In genomic region chr6:107727096-107727757, GRCh38 we compare ENCODE assay signal across 25 cellular contexts.
DNase-seq lines count a peak whose midpoint lies in the region; ATAC-seq and TF ChIP-seq lines count a peak whose summit lies in the region.
"Had no signal": no experiment of that assay in that cellular context is flagged by ENCODE, and none has a peak within 500 bp of the region (broad histone marks: within the 10 kb centered on the region; RNA-seq: fewer than 3 reads in every experiment).

No MANE protein-coding gene starts in this region.

- no peaks in the 10 kb centered on the region for H3K9me3 ChIP-seq in CD8-positive, alpha-beta T cell (ENCODE audit: low read length)
- H3K9me3 ChIP-seq: adrenal gland, colonic mucosa, ovary, SJSA1, testis had no signal

- H3K4me3 Mint-ChIP-seq in activated CD4-positive, alpha-beta T cell treated with anti-CD3 and anti-CD28 coated beads for 36 hours, result peak overlapping the region; percentile 50
- no peak overlapping the region for H3K4me3 Mint-ChIP-seq in activated CD4-positive, alpha-beta T cell treated with anti-CD3 and anti-CD28 coated beads, Interleukin-2, amount 10 ng/mL, durations not matched to agents 7 days and 5 days
- H3K4me3 Mint-ChIP-seq in CD8-positive, alpha-beta T cell, result peak overlapping the region; percentile 61
- peak overlapping the region; percentile 33 to 71 for H3K4me3 Mint-ChIP-seq in activated T-cell treated with anti-CD3 and anti-CD28 coated beads, Interleukin-2, amount 50 U/mL, for 72 hours
- H3K4me3 Mint-ChIP-seq in naive thymus-derived CD8-positive, alpha-beta T cell, result peak overlapping the region in 9 of 10 donors; percentile 15 to 87 (median 71)
- H3K4me3 Mint-ChIP-seq: T-helper 1 cell treated with Interleukin-12 subunit alpha and Interleukin-12 subunit beta and Interleukin-4 antibody, amounts not matched to agents 30 μg/mL and 1 μg/mL, for 36 hours had no signal

- peak overlapping the region; percentile 74 for H3K27ac Mint-ChIP-seq in activated CD4-positive, alpha-beta T cell treated with anti-CD3 and anti-CD28 coated beads for 36 hours
- H3K27ac Mint-ChIP-seq in activated CD4-positive, alpha-beta T cell treated with anti-CD3 and anti-CD28 coated beads, Interleukin-2, amount 10 ng/mL, durations not matched to agents 7 days and 5 days, result no peak overlapping the region
- H3K27ac Mint-ChIP-seq in CD8-positive, alpha-beta T cell, result peak overlapping the region; percentile 84
- H3K27ac Mint-ChIP-seq in activated T-cell treated with anti-CD3 and anti-CD28 coated beads, Interleukin-2, amount 50 U/mL, for 72 hours, result no peak overlapping the region
- H3K27ac Mint-ChIP-seq in naive thymus-derived CD8-positive, alpha-beta T cell, result peak overlapping the region; percentile 38 to 97 (median 80)
- H3K27ac Mint-ChIP-seq: T-helper 1 cell treated with Interleukin-12 subunit alpha and Interleukin-12 subunit beta and Interleukin-4 antibody, amounts not matched to agents 30 μg/mL and 1 μg/mL, for 36 hours had no signal

- no peaks in the 10 kb centered on the region for H3K27me3 ChIP-seq in CD8-positive, alpha-beta T cell (ENCODE audit: insufficient read depth, low read length)
- H3K27me3 ChIP-seq: adrenal gland, colonic mucosa, ovary, testis had no signal

- CTCF ChIA-PET in activated CD4-positive, alpha-beta T cell treated with anti-CD3 and anti-CD28 coated beads for 36 hours (lab: Charles Lee), result interaction anchor here (0.7 to 2.6 kb wide), 15 partner anchors 9 to 237 kb away, joined by 3 to 16 read pairs (median 5); partner anchors contain the start of gene SCML4
- CTCF ChIA-PET in activated CD4-positive, alpha-beta T cell treated with anti-CD3 and anti-CD28 coated beads, Interleukin-2, amount 10 ng/mL, durations not matched to agents 7 days and 5 days (lab: Charles Lee), result interaction anchor here (0.9 to 2.0 kb wide), 7 partner anchors 9 to 60 kb away, joined by 3 to 12 read pairs (median 4); no protein-coding TSS in a partner anchor
- CTCF ChIA-PET in CD8-positive, alpha-beta T cell (lab: Charles Lee), result interaction anchor here (1.1 to 16.5 kb wide), 5 partner anchors 25 to 141 kb away, joined by 3 to 246 read pairs (median 5); no protein-coding TSS in a partner anchor

- H3K36me3 ChIP-seq in CD8-positive, alpha-beta T cell (ENCODE audit: insufficient read depth, low read length), result no peaks in the 10 kb centered on the region
- H3K36me3 ChIP-seq: adrenal gland, brain microvascular endothelial cell, colonic mucosa, ovary, SJSA1, WERI-Rb-1 had no signal

- no peak for TF ChIP-seq CTCF in CD8-positive, alpha-beta T cell (IDR thresholded peaks at IDR 0.05)

- H3K36me3 Mint-ChIP-seq in activated CD4-positive, alpha-beta T cell treated with anti-CD3 and anti-CD28 coated beads for 36 hours (ENCODE audit: low read depth), result peaks cover 6% of the 10 kb centered on the region
- peaks cover 51% of the 10 kb centered on the region for H3K36me3 Mint-ChIP-seq in activated CD4-positive, alpha-beta T cell treated with anti-CD3 and anti-CD28 coated beads, Interleukin-2, amount 10 ng/mL, durations not matched to agents 7 days and 5 days (ENCODE audit: low read depth)
- H3K36me3 Mint-ChIP-seq in CD8-positive, alpha-beta T cell, result peaks cover 62% of the 10 kb centered on the region
- H3K36me3 Mint-ChIP-seq in activated T-cell treated with anti-CD3 and anti-CD28 coated beads, Interleukin-2, amount 50 U/mL, for 72 hours (ENCODE audit: insufficient read depth in 2 of 2), result peaks cover 0 to 4% of the 10 kb centered on the region in 2 donors
- peaks cover 4 to 48% (median 16%) of the 10 kb centered on the region in 3 donors for H3K36me3 Mint-ChIP-seq in naive thymus-derived CD8-positive, alpha-beta T cell
- H3K36me3 Mint-ChIP-seq: stimulated activated memory B cell treated with anti-CD40 and anti-IgM and Interleukin-4, amounts not matched to agents 10 μg/mL and 1 μg/mL and 100 μg/mL, for 72 hours had no signal

- peaks cover 78% of the 10 kb centered on the region for H3K4me1 Mint-ChIP-seq in activated CD4-positive, alpha-beta T cell treated with anti-CD3 and anti-CD28 coated beads for 36 hours
- H3K4me1 Mint-ChIP-seq in activated CD4-positive, alpha-beta T cell treated with anti-CD3 and anti-CD28 coated beads, Interleukin-2, amount 10 ng/mL, durations not matched to agents 7 days and 5 days, result peaks cover 86% of the 10 kb centered on the region
- peaks cover 89% of the 10 kb centered on the region for H3K4me1 Mint-ChIP-seq in CD8-positive, alpha-beta T cell (ENCODE audit: low read depth)
- peaks cover 92% of the 10 kb centered on the region for H3K4me1 Mint-ChIP-seq in activated T-cell treated with anti-CD3 and anti-CD28 coated beads, Interleukin-2, amount 50 U/mL, for 72 hours (ENCODE audit: low read depth)
- H3K4me1 Mint-ChIP-seq in naive thymus-derived CD8-positive, alpha-beta T cell, result peaks cover 39 to 92% (median 84%) of the 10 kb centered on the region in 4 donors

- H3K9me3 Mint-ChIP-seq in activated CD4-positive, alpha-beta T cell treated with anti-CD3 and anti-CD28 coated beads for 36 hours (ENCODE audit: low read depth), result no peaks in the 10 kb centered on the region
- peaks cover 5% of the 10 kb centered on the region for H3K9me3 Mint-ChIP-seq in activated CD4-positive, alpha-beta T cell treated with anti-CD3 and anti-CD28 coated beads, Interleukin-2, amount 10 ng/mL, durations not matched to agents 7 days and 5 days
- H3K9me3 Mint-ChIP-seq in CD8-positive, alpha-beta T cell, result no peaks in the 10 kb centered on the region
- H3K9me3 Mint-ChIP-seq in activated T-cell treated with anti-CD3 and anti-CD28 coated beads, Interleukin-2, amount 50 U/mL, for 72 hours, result no peaks in the 10 kb centered on the region
- no peaks in the 10 kb centered on the region for H3K9me3 Mint-ChIP-seq in naive thymus-derived CD8-positive, alpha-beta T cell
- H3K9me3 Mint-ChIP-seq: stimulated activated memory B cell treated with anti-CD40 and anti-IgM and Interleukin-4, amounts not matched to agents 10 μg/mL and 1 μg/mL and 100 μg/mL, for 72 hours; T-helper 1 cell treated with Interleukin-12 subunit alpha and Interleukin-12 subunit beta and Interleukin-4 antibody, amounts not matched to agents 30 μg/mL and 1 μg/mL, for 36 hours had no signal

- ATAC-seq in activated CD4-positive, alpha-beta T cell treated with anti-CD3 and anti-CD28 coated beads for 36 hours, result peak; percentile 42
- ATAC-seq in CD8-positive, alpha-beta T cell, result no peak
- ATAC-seq in activated T-cell treated with anti-CD3 and anti-CD28 coated beads, Interleukin-2, amount 50 U/mL, for 72 hours (replicated peaks in 1 of 2), result peak; percentile 56 to 75
- no peak for ATAC-seq in naive thymus-derived CD8-positive, alpha-beta T cell
- no peak for ATAC-seq in GM18858 (IDR thresholded peaks at IDR 0.05; ENCODE audit: unreplicated experiment)
- ATAC-seq in HG03175 (IDR thresholded peaks at IDR 0.05; ENCODE audit: unreplicated experiment), result no peak
- ATAC-seq: esophagus mucosa had no signal

- no peak overlapping the region for H3K4me3 ChIP-seq in CD8-positive, alpha-beta T cell (ENCODE audit: low read depth, low read length)
- H3K4me3 ChIP-seq: adrenal gland, colonic mucosa, ovary, SJSA1, testis had no signal

- H3K27ac ChIP-seq in CD8-positive, alpha-beta T cell (ENCODE audit: low read depth, low read length), result no peak overlapping the region
- H3K27ac ChIP-seq: adrenal gland, brain microvascular endothelial cell, colonic mucosa, foreskin keratinocyte, HL-60, ovary, SJSA1, testis, WERI-Rb-1 had no signal

- intact Hi-C loops in activated CD4-positive, alpha-beta T cell treated with anti-CD3 and anti-CD28 coated beads for 36 hours (cut with DNase I, micrococcal nuclease), result loop anchor here (1.0 to 10.0 kb wide), 6 partner anchors 14 to 538 kb away; partner anchors contain the start of genes SEC63 (in 1 of the 2) and SNX3 (in 1 of the 2)
- intact Hi-C loops in CD8-positive, alpha-beta T cell (cut with DNase I, micrococcal nuclease), result loop anchor here in 1 of 2 experiments (1.0 kb wide), 1 partner anchor 9 kb away; no protein-coding TSS in a partner anchor

- H3K4me1 ChIP-seq in CD8-positive, alpha-beta T cell (ENCODE audit: insufficient read depth, low read length), result peaks cover 71% of the 10 kb centered on the region
- H3K4me1 ChIP-seq: adrenal gland, foreskin keratinocyte, SJSA1, testis had no signal

- DNase-seq in activated CD4-positive, alpha-beta T cell treated with anti-CD3 and anti-CD28 coated beads for 36 hours, result no peak
- DNase-seq in activated CD4-positive, alpha-beta T cell treated with anti-CD3 and anti-CD28 coated beads, Interleukin-2, amount 10 ng/mL, durations not matched to agents 7 days and 5 days, result no peak
- DNase-seq in CD8-positive, alpha-beta T cell, result peak in 1 of 7 experiments; percentile 48
- DNase-seq in activated T-cell treated with anti-CD3 and anti-CD28 coated beads, Interleukin-2, amount 50 U/mL, for 72 hours, result no peak
- DNase-seq in naive thymus-derived CD8-positive, alpha-beta T cell, result no peak
- no peak for DNase-seq in NCI-H1436 (lab: John Stamatoyannopoulos, UW)
- DNase-seq: activated CD4-positive, alpha-beta T cell treated with anti-CD3 and anti-CD28 coated beads, Interleukin-2, amount 50 U/mL, for 4 hours; adrenal gland; brain microvascular endothelial cell; colonic mucosa; foreskin keratinocyte; NCI-H1048; NCI-H187; NCI-H526; ovary; testis; WERI-Rb-1 had no signal

- POLR2A ChIA-PET in activated CD4-positive, alpha-beta T cell treated with anti-CD3 and anti-CD28 coated beads for 36 hours (lab: Charles Lee), result interaction anchor here (0.8 to 2.4 kb wide), 3 partner anchors 14 to 230 kb away, joined by 3 to 9 read pairs (median 4); no protein-coding TSS in a partner anchor
- POLR2A ChIA-PET in activated CD4-positive, alpha-beta T cell treated with anti-CD3 and anti-CD28 coated beads, Interleukin-2, amount 10 ng/mL, durations not matched to agents 7 days and 5 days (lab: Charles Lee), result interaction anchor here (1.0 kb wide), 1 partner anchor 95 kb away, joined by 13 read pairs; no protein-coding TSS in a partner anchor
- POLR2A ChIA-PET in CD8-positive, alpha-beta T cell (lab: Charles Lee), result interaction anchor here (0.9 to 1.4 kb wide), 7 partner anchors 9 to 120 kb away, joined by 3 to 9 read pairs (median 3); partner anchors contain the start of gene SCML4
- POLR2A ChIA-PET in naive thymus-derived CD8-positive, alpha-beta T cell (lab: Charles Lee), result interaction anchor here (0.6 to 6.3 kb wide), 10 partner anchors 9 to 140 kb away, joined by 3 to 59 read pairs (median 4); no protein-coding TSS in a partner anchor

- no peaks in the 10 kb centered on the region for H3K27me3 Mint-ChIP-seq in activated CD4-positive, alpha-beta T cell treated with anti-CD3 and anti-CD28 coated beads for 36 hours
- no peaks in the 10 kb centered on the region for H3K27me3 Mint-ChIP-seq in activated CD4-positive, alpha-beta T cell treated with anti-CD3 and anti-CD28 coated beads, Interleukin-2, amount 10 ng/mL, durations not matched to agents 7 days and 5 days
- no peaks in the 10 kb centered on the region for H3K27me3 Mint-ChIP-seq in CD8-positive, alpha-beta T cell (ENCODE audit: low read depth)
- no peaks in the 10 kb centered on the region for H3K27me3 Mint-ChIP-seq in activated T-cell treated with anti-CD3 and anti-CD28 coated beads, Interleukin-2, amount 50 U/mL, for 72 hours (ENCODE audit: low read depth)
- H3K27me3 Mint-ChIP-seq in naive thymus-derived CD8-positive, alpha-beta T cell, result no peaks in the 10 kb centered on the region
- H3K27me3 Mint-ChIP-seq: B cell; stimulated activated memory B cell treated with anti-CD40 and anti-IgM and Interleukin-4, amounts not matched to agents 10 μg/mL and 1 μg/mL and 100 μg/mL, for 72 hours had no signal

Comparison
In these comparisons a context has a peak if more than half of its experiments do, and no peak if none do; other contexts are left out.
1. H3K27ac Mint-ChIP-seq: peak in activated CD4-positive, alpha-beta T cell treated with anti-CD3 and anti-CD28 coated beads for 36 hours (single experiment), CD8-positive, alpha-beta T cell (single experiment) and naive thymus-derived CD8-positive, alpha-beta T cell (10 of 10); none in activated CD4-positive, alpha-beta T cell treated with anti-CD3 and anti-CD28 coated beads, Interleukin-2, amount 10 ng/mL, durations not matched to agents 7 days and 5 days (single experiment) and activated T-cell treated with anti-CD3 and anti-CD28 coated beads, Interleukin-2, amount 50 U/mL, for 72 hours (single experiment).
2. ATAC-seq: peak in activated CD4-positive, alpha-beta T cell treated with anti-CD3 and anti-CD28 coated beads for 36 hours (single experiment) and activated T-cell treated with anti-CD3 and anti-CD28 coated beads, Interleukin-2, amount 50 U/mL, for 72 hours (2 of 2); none in CD8-positive, alpha-beta T cell (single experiment), naive thymus-derived CD8-positive, alpha-beta T cell (0 of 2), GM18858 (single experiment) and HG03175 (single experiment).